1 cellular context compared by ENCODE assay signal in genomic region chr7:121558288-121558687, GRCh38.
TF ChIP-seq lines count a peak whose summit lies in the region.

No MANE protein-coding gene starts in this region.

TF ChIP-seq in HepG2, 621 proteins besides CTCF, POLR2A, EP300 and RAD21 (continued from another document):
- TF ChIP-seq ZNF512 (CRISPR knock-in tag; IDR thresholded peaks at IDR 0.05) = no peak
- no peak for TF ChIP-seq FLYWCH1 (CRISPR knock-in tag; IDR thresholded peaks at IDR 0.05)
- no peak for TF ChIP-seq ZNF354B (CRISPR knock-in tag; IDR thresholded peaks at IDR 0.05)
- TF ChIP-seq ZNF597 (CRISPR knock-in tag; IDR thresholded peaks at IDR 0.05) = no peak
